ENCODE assay signal across 8 cellular contexts in the genomic region with DNA sequence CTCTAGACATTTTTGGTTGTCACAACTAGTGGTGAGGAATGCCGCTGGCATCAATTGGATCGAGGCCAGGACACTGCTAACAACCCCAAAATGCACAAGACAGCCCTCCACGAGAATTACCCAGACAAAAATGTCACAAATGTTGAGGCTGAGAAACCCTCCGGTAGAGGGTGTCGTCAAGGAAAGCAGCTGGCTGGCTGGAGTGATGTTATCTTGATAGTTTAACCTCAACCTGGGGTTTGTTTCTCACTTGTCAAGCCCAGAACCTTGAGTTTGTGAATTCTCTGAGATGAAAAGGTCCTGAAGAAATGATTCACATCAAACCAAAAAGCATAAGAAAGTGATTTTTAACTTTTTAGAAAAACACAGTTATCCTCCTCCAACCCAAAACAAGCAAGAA.
DNase-seq lines count a peak whose midpoint lies in the region.

No MANE protein-coding gene starts in this region.

- DNase-seq in DMS79 treated with DMSO at 0.1 percent for 48 hours (lab: John Stamatoyannopoulos, UW), result peak; percentile 33
- no peak for DNase-seq in DMS79 (lab: John Stamatoyannopoulos, UW)
- peak; percentile 17 to 80 (median 60) for DNase-seq in T-helper 1 cell
- peak; percentile 80 for DNase-seq in central memory CD4-positive, alpha-beta T cell
- peak; percentile 66 for DNase-seq in stimulated activated CD8-positive, alpha-beta memory T cell treated with anti-CD3 and anti-CD28 coated beads, Interleukin-4, amount 100 ng/mL, for 48 hours
- DNase-seq in COLO829 (ENCODE audit: low spot score), result no peak
- no peak for DNase-seq in inferior parietal cortex (ENCODE audit: extremely low spot score)
- DNase-seq in GM03348 (ENCODE audit: low spot score), result no peak

Comparison
In these comparisons a context has a peak if more than half of its experiments do, and no peak if none do; other contexts are left out.
1. DNase-seq: peak in DMS79 treated with DMSO at 0.1 percent for 48 hours (single experiment), T-helper 1 cell (5 of 5), central memory CD4-positive, alpha-beta T cell (single experiment) and stimulated activated CD8-positive, alpha-beta memory T cell treated with anti-CD3 and anti-CD28 coated beads, Interleukin-4, amount 100 ng/mL, for 48 hours (single experiment); none in DMS79 (single experiment), COLO829 (single experiment), inferior parietal cortex (single experiment) and GM03348 (single experiment).